Comparison of ENCODE assay signal across 8 cellular contexts in genomic region chr1:231603598-231604275, GRCh38. TPM values are rescaled to one million over a fixed set of nuclear protein-coding genes. Genes with fewer than 3 reads are reported as not detected.
A peak's percentile ranks its signal among the peaks of the same experiment; 100 is the strongest.
DNase-seq lines count a peak whose midpoint lies in the region; ATAC-seq, FAIRE-seq and TF ChIP-seq lines count a peak whose summit lies in the region.

No MANE protein-coding gene starts in this region.

- H3K36me3 ChIP-seq in RWPE2 (ENCODE audit: low read depth): no peaks in the 10 kb centered on the region
- H3K36me3 ChIP-seq in K562 (ENCODE audit: control insufficient read depth, insufficient read depth, low read length): no peaks in the 10 kb centered on the region

- H3K9ac ChIP-seq in K562 (ENCODE audit: insufficient read depth in 1 of 2, low read depth in 2 of 2, low read length in 2 of 2): peak overlapping the region in 1 of 2 experiments; percentile 18; a peak in 2 of 4 replicates

- DNase-seq in Daoy (ENCODE audit: low read depth): peak; percentile 45
- peak; percentile 70 for DNase-seq in M059J (ENCODE audit: low read depth)
- no peak for DNase-seq in RWPE2 (ENCODE audit: low spot score)
- DNase-seq in K562 (ENCODE audit: extremely low read depth in 1 of 4, low spot score in 3 of 4): peak; percentile 47 to 80 (median 58)
- peak; percentile 87 for DNase-seq in inferior parietal cortex (ENCODE audit: extremely low spot score)
- no peak for DNase-seq in stimulated activated CD4-positive, alpha-beta T cell treated with anti-CD3 and anti-CD28 coated beads, Interleukin-1b, Interleukin-23, amount 100 ng/mL, for 48 hours

- H3K9me1 ChIP-seq in K562 (ENCODE audit: control insufficient read depth, insufficient read depth, low read length): no peaks in the 10 kb centered on the region

- H3K79me2 ChIP-seq in K562 (ENCODE audit: control insufficient read depth, insufficient read depth, low read length): no peaks in the 10 kb centered on the region

- TF ChIP-seq EP300 in K562 (IDR thresholded peaks at IDR 0.05; ENCODE audit: low read length): no peak

- no peaks in the 10 kb centered on the region for H4K20me1 ChIP-seq in K562 (replicated peaks; ENCODE audit: control insufficient read depth, insufficient read depth, low read length)

- TF ChIP-seq POLR2A in K562 (conservative IDR thresholded peaks at IDR 0.05): no peak

- H3K4me2 ChIP-seq in K562 (ENCODE audit: insufficient read depth, low read length): peak overlapping the region; percentile 89

- FAIRE-seq in K562 (lab: Jason Lieb, UNC): peak; percentile 93

- H3K4me1 ChIP-seq in RWPE2 (ENCODE audit: insufficient read depth, poor library complexity, severe bottlenecking): no peaks in the 10 kb centered on the region
- peaks cover 0 to 5% of the 10 kb centered on the region in 2 experiments; a peak in 2 of 5 replicates for H3K4me1 ChIP-seq in K562 (replicated peaks in 1 of 2; ENCODE audit: control insufficient read depth in 2 of 2, insufficient read depth in 2 of 2, low read length in 2 of 2)

- WGBS in K562 (ENCODE audit: insufficient coverage, low coverage, missing lambda C conversion rate): 5% methylated on average over 8 of the region's 8 CpGs

- H2AFZ ChIP-seq in K562 (ENCODE audit: low read depth, low read length): peak overlapping the region; percentile 82

- peak; percentile 89 to 91 for TF ChIP-seq RAD21 in K562 (CRISPR knock-in tag; conservative IDR thresholded peaks at IDR 0.05 in 1 of 2, IDR thresholded peaks at IDR 0.05 in 1 of 2)

- peak overlapping the region; percentile 34 for H3K4me3 ChIP-seq in RWPE2 (ENCODE audit: severe bottlenecking)
- peak overlapping the region; percentile 37 for H3K4me3 ChIP-seq in K562
- peak overlapping the region; percentile 18 to 47 (median 30) for H3K4me3 ChIP-seq in skin epidermis

- intact Hi-C loops in K562 (cut with micrococcal nuclease): loop anchor here (1.0 to 10.0 kb wide), 6 partner anchors 181 to 806 kb away; partner anchors contain the start of gene EGLN1

- in situ Hi-C loops in K562 (cut with MboI): loop anchor here (5.0 to 10.0 kb wide), 2 partner anchors 241 to 799 kb away; no protein-coding TSS in a partner anchor

- H3K9me3 ChIP-seq in RWPE2 (ENCODE audit: severe bottlenecking): no peaks in the 10 kb centered on the region
- H3K9me3 ChIP-seq in K562 (replicated peaks; ENCODE audit: control insufficient read depth, insufficient read depth, low read depth, low read length): no peaks in the 10 kb centered on the region

- H3K27ac ChIP-seq in RWPE2 (ENCODE audit: poor library complexity, severe bottlenecking) (no peak overlapping the region), K562 (ENCODE audit: extremely low read depth, low read depth, low read length) (0 out of 3 replicates have a peak overlapping the region, but pooled peaks have one; percentile 22), skin epidermis (peak overlapping the region in 13 of 21 experiments; percentile 12 to 75 (median 40))

- peak; percentile 62 for TF ChIP-seq CTCF in RWPE2 (IDR thresholded peaks at IDR 0.05; ENCODE audit: poor library complexity, severe bottlenecking)
- peak; percentile 72 to 94 (median 81) for TF ChIP-seq CTCF in K562 (IDR thresholded peaks at IDR 0.05 in 2 of 3, conservative IDR thresholded peaks at IDR 0.05 in 1 of 3; ENCODE audit: insufficient read depth in 2 of 3, low read depth in 1 of 3, low read length in 3 of 3)

- no TSS peak for BruUV-seq in K562 (replicated peaks; lab: Mats Ljungman, UMichigan)

- H3K27me3 ChIP-seq in RWPE2 (ENCODE audit: insufficient read depth, poor library complexity, severe bottlenecking) (no peaks in the 10 kb centered on the region), K562 (ENCODE audit: control insufficient read depth in 2 of 2, insufficient read depth in 2 of 2, low read length in 2 of 2) (peaks cover 3 to 10% of the 10 kb centered on the region in 2 experiments; a peak in 3 of 5 replicates)

- peak; percentile 71 for ATAC-seq in GM21786 (IDR thresholded peaks at IDR 0.05; ENCODE audit: unreplicated experiment)
- peak; percentile 54; the same call in 2 of the 3 replicates for ATAC-seq in RWPE2 (ENCODE audit: low read depth)
- peak; percentile 90 for ATAC-seq in K562

- POLR2A ChIA-PET in K562 (lab: Yijun Ruan, JAX): interaction anchor here (0.6 to 1.8 kb wide), 3 partner anchors 12 to 247 kb away, joined by 3 to 5 read pairs (median 3); no protein-coding TSS in a partner anchor

- CTCF ChIA-PET in K562 (lab: Yijun Ruan, JAX; ENCODE audit: low intra/inter-chr PET ratio): interaction anchor here (0.6 to 3.0 kb wide), 6 partner anchors 181 to 810 kb away, joined by 3 to 34 read pairs (median 3); no protein-coding TSS in a partner anchor

TF ChIP-seq in K562, 482 proteins besides CTCF, POLR2A, EP300 and RAD21 (continues in another document):
- TF ChIP-seq ELF4 (CRISPR knock-in tag; IDR thresholded peaks at IDR 0.05) (no peak), HIVEP1 (CRISPR knock-in tag; IDR thresholded peaks at IDR 0.05) (no peak), PML (IDR thresholded peaks at IDR 0.05; ENCODE audit: low read length) (no peak), E2F4 (CRISPR knock-in tag; IDR thresholded peaks at IDR 0.05; ENCODE audit: low read depth) (no peak), ZNF253 (CRISPR knock-in tag; conservative IDR thresholded peaks at IDR 0.05) (no peak), STAT5B (CRISPR knock-in tag; IDR thresholded peaks at IDR 0.05) (no peak), POLR2AphosphoS2 (IDR thresholded peaks at IDR 0.05; ENCODE audit: low read length) (no peak), POLR3G (IDR thresholded peaks at IDR 0.05; ENCODE audit: extremely low read depth, insufficient read length, insufficient replicate concordance) (no peak), PTTG1 (tag; IDR thresholded peaks at IDR 0.05; ENCODE audit: low read depth) (no peak), MTA2 (IDR thresholded peaks at IDR 0.05; ENCODE audit: low read depth) (no peak), FOS (IDR thresholded peaks at IDR 0.05; ENCODE audit: extremely low read depth, insufficient read length) (no peak), STAG1 (CRISPR knock-in tag; IDR thresholded peaks at IDR 0.05; ENCODE audit: borderline replicate concordance) (no peak), MAFG (tag; conservative IDR thresholded peaks at IDR 0.05) (no peak), CEBPB (tag; IDR thresholded peaks at IDR 0.05) (peak; percentile 6; the same call in 1 of the 2 replicates), HDAC8 (tag; IDR thresholded peaks at IDR 0.05) (no peak), ZC3H4 (CRISPR knock-in tag; IDR thresholded peaks at IDR 0.05; ENCODE audit: borderline replicate concordance) (no peak), SRSF1 (IDR thresholded peaks at IDR 0.05; ENCODE audit: low read depth, low read length) (no peak), BDP1 (IDR thresholded peaks at IDR 0.05; ENCODE audit: insufficient read depth, insufficient read length) (no peak), ZFX (CRISPR knock-in tag; IDR thresholded peaks at IDR 0.05) (no peak), GABPA (tag; conservative IDR thresholded peaks at IDR 0.05; ENCODE audit: low read depth) (no peak), ZNF282 (CRISPR knock-in tag; IDR thresholded peaks at IDR 0.05) (no peak), STAT5A (IDR thresholded peaks at IDR 0.05; ENCODE audit: borderline replicate concordance, low read length) (no peak), E2F3 (CRISPR knock-in tag; IDR thresholded peaks at IDR 0.05) (no peak), USF1 (CRISPR knock-in tag; IDR thresholded peaks at IDR 0.05) (no peak)

RNA-seq across cellular contexts. Expression of gene DISC1, which starts 22.9 kb away (rescaled TPM):
- 3.4 and 3.8 TPM in 2 replicates for total RNA-seq in Daoy (2014; rRNA removed; shearing (Covaris generic))
- 3.9 and 5.8 TPM in 2 replicates for total RNA-seq in M059J (2014; rRNA removed; shearing (Covaris generic))
- 0.37 and 0.74 TPM in 2 replicates for total RNA-seq in K562 (2011; cell fraction: chromatin; rRNA removed; ENCODE audit: low replicate concordance)
- total RNA-seq in K562 (2011; cell fraction: nucleolus; rRNA removed): 0.17 and 0.26 TPM in 2 replicates
- 0.15 and 0.31 TPM in 2 replicates for total RNA-seq in K562 (2011; cell fraction: nucleoplasm; rRNA removed)
- total RNA-seq in K562 (2014; rRNA removed) (0.04 and 0.09 TPM in 2 replicates), K562 (2014; rRNA removed; fragmentation: Illumina TruSeq; extraction: Trizol) (0.10 and 0.11 TPM in 2 replicates), K562 (2015; rRNA removed; fragmentation: Illumina TruSeq; extraction: Trizol) (0.07 and 0.08 TPM in 2 replicates), K562 (2021) (0.09 and 0.16 TPM in 2 replicates)
- polyA plus RNA-seq in K562 (2011; rRNA removed) (0.08 TPM in 2 replicates), K562 (2014; fragmentation: Illumina TruSeq; extraction: Trizol) (0.01 and 0.03 TPM in 2 replicates), K562 (2014; fragmentation: Nextera tagmentation; extraction: Ambion mirVana) (under 1 TPM in 1 of 2 experiments, not detected in 1; 0.01 TPM), K562 (2014; rRNA removed) (0.03 TPM in 1 of 2 replicates, not detected in the other)
- 0.04 TPM in 1 of 2 replicates, not detected in the other for polyA plus RNA-seq in K562 (2011; cell fraction: cytosol; rRNA removed)
- polyA plus RNA-seq in K562 (2011; cell fraction: nucleus; rRNA removed): 0.10 and 0.33 TPM in 2 replicates
- polyA plus RNA-seq in K562 (2012): 0.05 and 0.33 TPM in 2 replicates
- polyA minus RNA-seq in K562 (2011; rRNA and poly(A)+ RNA removed): 0.18 TPM in 2 replicates
- polyA minus RNA-seq in K562 (2011; cell fraction: cytosol; rRNA and poly(A)+ RNA removed): not detected in 2 replicates
- polyA minus RNA-seq in K562 (2011; cell fraction: nucleus; rRNA and poly(A)+ RNA removed): 0.27 and 1.00 TPM in 2 replicates

Comparison
In these comparisons a context has a peak if more than half of its experiments do, and no peak if none do; other contexts are left out.
1. DNase-seq: peak in Daoy (single experiment), M059J (single experiment), K562 (4 of 4) and inferior parietal cortex (single experiment); none in RWPE2 (single experiment) and stimulated activated CD4-positive, alpha-beta T cell treated with anti-CD3 and anti-CD28 coated beads, Interleukin-1b, Interleukin-23, amount 100 ng/mL, for 48 hours (single experiment).
2. Peak in every context shown above with its lines, with median percentiles within 50 percentile points of each other: ATAC-seq and H3K4me3 ChIP-seq.